In the genomic region with DNA sequence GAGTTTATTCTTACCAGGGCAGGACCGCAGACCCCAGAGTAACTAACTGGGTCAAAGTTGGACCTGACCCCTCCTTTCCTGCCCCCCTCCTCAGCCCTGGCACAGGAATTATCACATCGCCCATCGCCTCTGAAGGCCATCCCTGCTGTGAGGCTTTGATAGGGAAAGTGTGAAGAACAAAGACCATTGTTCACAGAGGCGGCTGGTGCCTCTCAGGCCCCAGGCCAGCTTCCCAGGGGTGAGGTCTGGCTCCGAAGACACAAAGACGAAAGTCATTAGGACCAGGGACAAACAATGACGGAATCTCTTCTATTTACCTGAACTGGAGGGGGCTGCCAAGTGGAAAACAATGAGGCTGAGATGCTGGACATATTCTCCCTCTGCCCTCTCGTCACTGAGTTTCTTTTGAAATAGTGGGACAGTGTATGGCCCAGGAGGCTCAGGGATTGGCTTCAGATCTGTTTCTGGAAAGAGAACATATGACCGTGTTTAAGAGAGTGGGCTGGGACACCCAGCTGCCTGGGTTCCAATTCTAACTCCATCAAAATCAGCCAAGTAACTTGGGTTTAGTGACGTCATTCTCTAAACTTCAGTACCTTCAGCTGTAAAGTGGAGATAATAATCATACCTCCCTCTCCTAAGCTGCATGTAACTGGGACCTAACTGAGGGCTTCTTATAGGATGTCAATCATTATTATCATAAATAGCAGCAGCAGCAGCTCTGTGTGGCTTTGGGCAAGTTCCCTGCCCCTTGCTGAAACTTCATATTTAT, we compare ENCODE assay signal across 1 cellular context.
TF ChIP-seq lines count a peak whose summit lies in the region.

No MANE protein-coding gene starts in this region.

TF ChIP-seq in H1, 55 proteins besides CTCF, POLR2A, EP300 and RAD21:
- TF ChIP-seq JUN (IDR thresholded peaks at IDR 0.05; ENCODE audit: low read depth, low read length): peak; percentile 37; the same call in 1 of the 2 replicates
- TF ChIP-seq CHD2 (IDR thresholded peaks at IDR 0.05; ENCODE audit: low read length): peak; percentile 40; the same call in 1 of the 2 replicates
- TF ChIP-seq CTBP2 (IDR thresholded peaks at IDR 0.05; ENCODE audit: borderline replicate concordance, insufficient read depth, insufficient read length, low read length): peak; percentile 99
- TF ChIP-seq CREB1 (IDR thresholded peaks at IDR 0.05): 0 out of 2 replicates have a peak, but pooled peaks have one; percentile 57
- peak; percentile 62 for TF ChIP-seq ASH2L (IDR thresholded peaks at IDR 0.05; ENCODE audit: low read length)
- peak; percentile 84; the same call in 1 of the 2 replicates for TF ChIP-seq TCF12 (IDR thresholded peaks at IDR 0.05; ENCODE audit: low read depth, low read length)
- TF ChIP-seq KDM1A (IDR thresholded peaks at IDR 0.05; ENCODE audit: borderline replicate concordance, low read length): 0 out of 2 replicates have a peak, but pooled peaks have one; percentile 46
- TF ChIP-seq, protein P1, sequence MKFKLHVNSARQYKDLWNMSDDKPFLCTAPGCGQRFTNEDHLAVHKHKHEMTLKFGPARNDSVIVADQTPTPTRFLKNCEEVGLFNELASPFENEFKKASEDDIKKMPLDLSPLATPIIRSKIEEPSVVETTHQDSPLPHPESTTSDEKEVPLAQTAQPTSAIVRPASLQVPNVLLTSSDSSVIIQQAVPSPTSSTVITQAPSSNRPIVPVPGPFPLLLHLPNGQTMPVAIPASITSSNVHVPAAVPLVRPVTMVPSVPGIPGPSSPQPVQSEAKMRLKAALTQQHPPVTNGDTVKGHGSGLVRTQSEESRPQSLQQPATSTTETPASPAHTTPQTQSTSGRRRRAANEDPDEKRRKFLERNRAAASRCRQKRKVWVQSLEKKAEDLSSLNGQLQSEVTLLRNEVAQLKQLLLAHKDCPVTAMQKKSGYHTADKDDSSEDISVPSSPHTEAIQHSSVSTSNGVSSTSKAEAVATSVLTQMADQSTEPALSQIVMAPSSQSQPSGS (IDR thresholded peaks at IDR 0.05; ENCODE audit: low read length): peak; percentile 93
- peak; percentile 50 to 72 for TF ChIP-seq BCL11A (IDR thresholded peaks at IDR 0.05; ENCODE audit: low read depth in 2 of 2, low read length in 2 of 2)
- no peak for TF ChIP-seq SUZ12 (IDR thresholded peaks at IDR 0.05; ENCODE audit: low read length)
- TF ChIP-seq SAP30 (IDR thresholded peaks at IDR 0.05; ENCODE audit: insufficient read depth, insufficient replicate concordance, low read length): no peak
- peak; percentile 98 for TF ChIP-seq NANOG (IDR thresholded peaks at IDR 0.05; ENCODE audit: insufficient read depth, low read depth, low read length, poor library complexity, severe bottlenecking)
- TF ChIP-seq SP1 (IDR thresholded peaks at IDR 0.05; ENCODE audit: low read depth, low read length): peak; percentile 88
- TF ChIP-seq KDM4A (IDR thresholded peaks at IDR 0.05; ENCODE audit: low read depth, low read length, severe bottlenecking): no peak
- TF ChIP-seq YY1 (IDR thresholded peaks at IDR 0.05; ENCODE audit: low read depth, low read length): peak; percentile 80
- TF ChIP-seq HDAC2 (IDR thresholded peaks at IDR 0.05; ENCODE audit: borderline replicate concordance in 1 of 2, low read depth in 2 of 2, low read length in 2 of 2): peak; percentile 67 to 82; a peak in 1 of 4 replicates
- peak; percentile 76 for TF ChIP-seq TEAD4 (IDR thresholded peaks at IDR 0.05; ENCODE audit: low read depth, low read length)
- TF ChIP-seq RXRA (IDR thresholded peaks at IDR 0.05; ENCODE audit: insufficient read depth, low read depth, low read length): peak; percentile 89; the same call in 1 of the 2 replicates
- peak; percentile 78; the same call in 1 of the 2 replicates for TF ChIP-seq POU5F1 (IDR thresholded peaks at IDR 0.05; ENCODE audit: low read depth, low read length)
- no peak for TF ChIP-seq RNF2 (IDR thresholded peaks at IDR 0.05; ENCODE audit: borderline replicate concordance, low read depth, low read length, missing control alignments, poor library complexity, severe bottlenecking)
- TF ChIP-seq RFX5 (IDR thresholded peaks at IDR 0.05; ENCODE audit: borderline replicate concordance, low read depth, low read length): no peak
- TF ChIP-seq, protein P2, sequence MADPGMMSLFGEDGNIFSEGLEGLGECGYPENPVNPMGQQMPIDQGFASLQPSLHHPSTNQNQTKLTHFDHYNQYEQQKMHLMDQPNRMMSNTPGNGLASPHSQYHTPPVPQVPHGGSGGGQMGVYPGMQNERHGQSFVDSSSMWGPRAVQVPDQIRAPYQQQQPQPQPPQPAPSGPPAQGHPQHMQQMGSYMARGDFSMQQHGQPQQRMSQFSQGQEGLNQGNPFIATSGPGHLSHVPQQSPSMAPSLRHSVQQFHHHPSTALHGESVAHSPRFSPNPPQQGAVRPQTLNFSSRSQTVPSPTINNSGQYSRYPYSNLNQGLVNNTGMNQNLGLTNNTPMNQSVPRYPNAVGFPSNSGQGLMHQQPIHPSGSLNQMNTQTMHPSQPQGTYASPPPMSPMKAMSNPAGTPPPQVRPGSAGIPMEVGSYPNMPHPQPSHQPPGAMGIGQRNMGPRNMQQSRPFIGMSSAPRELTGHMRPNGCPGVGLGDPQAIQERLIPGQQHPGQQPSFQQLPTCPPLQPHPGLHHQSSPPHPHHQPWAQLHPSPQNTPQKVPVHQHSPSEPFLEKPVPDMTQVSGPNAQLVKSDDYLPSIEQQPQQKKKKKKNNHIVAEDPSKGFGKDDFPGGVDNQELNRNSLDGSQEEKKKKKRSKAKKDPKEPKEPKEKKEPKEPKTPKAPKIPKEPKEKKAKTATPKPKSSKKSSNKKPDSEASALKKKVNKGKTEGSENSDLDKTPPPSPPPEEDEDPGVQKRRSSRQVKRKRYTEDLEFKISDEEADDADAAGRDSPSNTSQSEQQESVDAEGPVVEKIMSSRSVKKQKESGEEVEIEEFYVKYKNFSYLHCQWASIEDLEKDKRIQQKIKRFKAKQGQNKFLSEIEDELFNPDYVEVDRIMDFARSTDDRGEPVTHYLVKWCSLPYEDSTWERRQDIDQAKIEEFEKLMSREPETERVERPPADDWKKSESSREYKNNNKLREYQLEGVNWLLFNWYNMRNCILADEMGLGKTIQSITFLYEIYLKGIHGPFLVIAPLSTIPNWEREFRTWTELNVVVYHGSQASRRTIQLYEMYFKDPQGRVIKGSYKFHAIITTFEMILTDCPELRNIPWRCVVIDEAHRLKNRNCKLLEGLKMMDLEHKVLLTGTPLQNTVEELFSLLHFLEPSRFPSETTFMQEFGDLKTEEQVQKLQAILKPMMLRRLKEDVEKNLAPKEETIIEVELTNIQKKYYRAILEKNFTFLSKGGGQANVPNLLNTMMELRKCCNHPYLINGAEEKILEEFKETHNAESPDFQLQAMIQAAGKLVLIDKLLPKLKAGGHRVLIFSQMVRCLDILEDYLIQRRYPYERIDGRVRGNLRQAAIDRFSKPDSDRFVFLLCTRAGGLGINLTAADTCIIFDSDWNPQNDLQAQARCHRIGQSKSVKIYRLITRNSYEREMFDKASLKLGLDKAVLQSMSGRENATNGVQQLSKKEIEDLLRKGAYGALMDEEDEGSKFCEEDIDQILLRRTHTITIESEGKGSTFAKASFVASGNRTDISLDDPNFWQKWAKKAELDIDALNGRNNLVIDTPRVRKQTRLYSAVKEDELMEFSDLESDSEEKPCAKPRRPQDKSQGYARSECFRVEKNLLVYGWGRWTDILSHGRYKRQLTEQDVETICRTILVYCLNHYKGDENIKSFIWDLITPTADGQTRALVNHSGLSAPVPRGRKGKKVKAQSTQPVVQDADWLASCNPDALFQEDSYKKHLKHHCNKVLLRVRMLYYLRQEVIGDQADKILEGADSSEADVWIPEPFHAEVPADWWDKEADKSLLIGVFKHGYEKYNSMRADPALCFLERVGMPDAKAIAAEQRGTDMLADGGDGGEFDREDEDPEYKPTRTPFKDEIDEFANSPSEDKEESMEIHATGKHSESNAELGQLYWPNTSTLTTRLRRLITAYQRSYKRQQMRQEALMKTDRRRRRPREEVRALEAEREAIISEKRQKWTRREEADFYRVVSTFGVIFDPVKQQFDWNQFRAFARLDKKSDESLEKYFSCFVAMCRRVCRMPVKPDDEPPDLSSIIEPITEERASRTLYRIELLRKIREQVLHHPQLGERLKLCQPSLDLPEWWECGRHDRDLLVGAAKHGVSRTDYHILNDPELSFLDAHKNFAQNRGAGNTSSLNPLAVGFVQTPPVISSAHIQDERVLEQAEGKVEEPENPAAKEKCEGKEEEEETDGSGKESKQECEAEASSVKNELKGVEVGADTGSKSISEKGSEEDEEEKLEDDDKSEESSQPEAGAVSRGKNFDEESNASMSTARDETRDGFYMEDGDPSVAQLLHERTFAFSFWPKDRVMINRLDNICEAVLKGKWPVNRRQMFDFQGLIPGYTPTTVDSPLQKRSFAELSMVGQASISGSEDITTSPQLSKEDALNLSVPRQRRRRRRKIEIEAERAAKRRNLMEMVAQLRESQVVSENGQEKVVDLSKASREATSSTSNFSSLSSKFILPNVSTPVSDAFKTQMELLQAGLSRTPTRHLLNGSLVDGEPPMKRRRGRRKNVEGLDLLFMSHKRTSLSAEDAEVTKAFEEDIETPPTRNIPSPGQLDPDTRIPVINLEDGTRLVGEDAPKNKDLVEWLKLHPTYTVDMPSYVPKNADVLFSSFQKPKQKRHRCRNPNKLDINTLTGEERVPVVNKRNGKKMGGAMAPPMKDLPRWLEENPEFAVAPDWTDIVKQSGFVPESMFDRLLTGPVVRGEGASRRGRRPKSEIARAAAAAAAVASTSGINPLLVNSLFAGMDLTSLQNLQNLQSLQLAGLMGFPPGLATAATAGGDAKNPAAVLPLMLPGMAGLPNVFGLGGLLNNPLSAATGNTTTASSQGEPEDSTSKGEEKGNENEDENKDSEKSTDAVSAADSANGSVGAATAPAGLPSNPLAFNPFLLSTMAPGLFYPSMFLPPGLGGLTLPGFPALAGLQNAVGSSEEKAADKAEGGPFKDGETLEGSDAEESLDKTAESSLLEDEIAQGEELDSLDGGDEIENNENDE (IDR thresholded peaks at IDR 0.05; ENCODE audit: insufficient replicate concordance, low read length): peak; percentile 29
- TF ChIP-seq, protein P3, sequence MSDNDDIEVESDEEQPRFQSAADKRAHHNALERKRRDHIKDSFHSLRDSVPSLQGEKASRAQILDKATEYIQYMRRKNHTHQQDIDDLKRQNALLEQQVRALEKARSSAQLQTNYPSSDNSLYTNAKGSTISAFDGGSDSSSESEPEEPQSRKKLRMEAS (IDR thresholded peaks at IDR 0.05): peak; percentile 38; the same call in 1 of the 2 replicates
